In genomic region chr10:74949843-74950765, GRCh38 we compare ENCODE assay signal across 19 cellular contexts.
DNase-seq lines count a peak whose midpoint lies in the region; ATAC-seq, FAIRE-seq and TF ChIP-seq lines count a peak whose summit lies in the region.
"Had no signal": no experiment of that assay in that cellular context is flagged by ENCODE, and none has a peak within 500 bp of the region (broad histone marks: within the 10 kb centered on the region; RNA-seq: fewer than 3 reads in every experiment).

No MANE protein-coding gene starts in this region.

- H3F3A ChIP-seq in GM23338 (replicated peaks; ENCODE audit: low read depth): no peaks in the 10 kb centered on the region

- H3K27ac ChIP-seq in GM23338 (ENCODE audit: low read depth) (no peak overlapping the region), astrocyte (ENCODE audit: low read depth, low read length) (peak overlapping the region; percentile 10)
- H3K27ac ChIP-seq: uterus, WERI-Rb-1 had no signal

- H3K79me2 ChIP-seq in GM23338 (replicated peaks; ENCODE audit: insufficient read depth) (peaks cover 51% of the 10 kb centered on the region), astrocyte (ENCODE audit: insufficient read depth, low read length) (peaks cover 10% of the 10 kb centered on the region)

- H3K4me1 Mint-ChIP-seq in GM23338: peaks cover 10% of the 10 kb centered on the region
- H3K4me1 Mint-ChIP-seq in astrocyte (ENCODE audit: low read depth, unreplicated experiment): peaks cover 7% of the 10 kb centered on the region
- peaks cover 33 to 45% of the 10 kb centered on the region in 2 donors for H3K4me1 Mint-ChIP-seq in natural killer cell treated with Interleukin-12 subunit alpha and Interleukin-12 subunit beta and Interleukin-15 and Interleukin-18, amount 100 ng/mL, for 72 hours (ENCODE audit: low read depth in 2 of 2)

- H3K9me3 ChIP-seq in astrocyte (ENCODE audit: insufficient read depth, low read depth, low read length): no peaks in the 10 kb centered on the region
- H3K9me3 ChIP-seq: uterus had no signal

- H3K4me1 ChIP-seq in GM23338 (ENCODE audit: insufficient read depth) (peaks cover 13% of the 10 kb centered on the region; the same call in 1 of the 2 replicates), astrocyte (ENCODE audit: insufficient read depth, low read length) (peaks cover 16% of the 10 kb centered on the region)
- H3K4me1 ChIP-seq: uterus had no signal

- no peak overlapping the region for H3K9ac ChIP-seq in astrocyte (ENCODE audit: low read length)

- H3K4me3 ChIP-seq in AG10803 (ENCODE audit: low read length) (no peak overlapping the region), GM23338 (no peak overlapping the region), astrocyte (ENCODE audit: insufficient read depth, low read depth, low read length) (no peak overlapping the region)
- H3K4me3 ChIP-seq: uterus had no signal

- TF ChIP-seq CTCF in AG10803 (conservative IDR thresholded peaks at IDR 0.05; ENCODE audit: low read length) (no peak), GM23338 (conservative IDR thresholded peaks at IDR 0.05; ENCODE audit: low read depth in 2 of 2) (no peak), astrocyte (IDR thresholded peaks at IDR 0.05; ENCODE audit: insufficient read depth, low read depth, low read length) (no peak)

- no peaks in the 10 kb centered on the region for H3K9me2 ChIP-seq in GM23338 (ENCODE audit: insufficient read depth)

- no peak for ATAC-seq in GM23338
- ATAC-seq in natural killer cell treated with Interleukin-12 subunit alpha and Interleukin-12 subunit beta and Interleukin-15 and Interleukin-18, amount 100 ng/mL, for 72 hours: peak in 1 of 2 donors; percentile 24
- ATAC-seq in HG03135 (IDR thresholded peaks at IDR 0.05; ENCODE audit: unreplicated experiment): no peak
- no peak for ATAC-seq in GM19023 (IDR thresholded peaks at IDR 0.05; ENCODE audit: unreplicated experiment)

- H3K4me2 ChIP-seq in GM23338 (no peak overlapping the region), astrocyte (ENCODE audit: low read length) (peak overlapping the region; percentile 65)

- H3K9me3 Mint-ChIP-seq in GM23338 (no peaks in the 10 kb centered on the region; the same call in 2 of the 3 replicates), astrocyte (ENCODE audit: unreplicated experiment) (no peaks in the 10 kb centered on the region)
- no peaks in the 10 kb centered on the region for H3K9me3 Mint-ChIP-seq in natural killer cell treated with Interleukin-12 subunit alpha and Interleukin-12 subunit beta and Interleukin-15 and Interleukin-18, amount 100 ng/mL, for 72 hours
- H3K9me3 Mint-ChIP-seq: T-helper 1 cell treated with Interleukin-12 subunit alpha and Interleukin-12 subunit beta and Interleukin-4 antibody, amounts not matched to agents 30 μg/mL and 1 μg/mL, for 36 hours had no signal

- H3K4me3 Mint-ChIP-seq in GM23338 (no peak overlapping the region), astrocyte (ENCODE audit: unreplicated experiment) (no peak overlapping the region)
- no peak overlapping the region for H3K4me3 Mint-ChIP-seq in natural killer cell treated with Interleukin-12 subunit alpha and Interleukin-12 subunit beta and Interleukin-15 and Interleukin-18, amount 100 ng/mL, for 72 hours
- H3K4me3 Mint-ChIP-seq: T-helper 1 cell treated with Interleukin-12 subunit alpha and Interleukin-12 subunit beta and Interleukin-4 antibody, amounts not matched to agents 30 μg/mL and 1 μg/mL, for 36 hours had no signal

- no peaks in the 10 kb centered on the region for H3K36me3 ChIP-seq in GM23338 (ENCODE audit: insufficient read depth)
- H3K36me3 ChIP-seq in astrocyte (ENCODE audit: insufficient read depth, low read length): no peaks in the 10 kb centered on the region
- H3K36me3 ChIP-seq: uterus, WERI-Rb-1 had no signal

- H2AFZ ChIP-seq in GM23338: no peak overlapping the region
- H2AFZ ChIP-seq in astrocyte (ENCODE audit: low read depth, low read length): no peak overlapping the region

- H3K27ac Mint-ChIP-seq in GM23338: peak overlapping the region; percentile 20; the same call in 1 of the 2 replicates
- no peak overlapping the region for H3K27ac Mint-ChIP-seq in astrocyte (ENCODE audit: unreplicated experiment)
- H3K27ac Mint-ChIP-seq in natural killer cell treated with Interleukin-12 subunit alpha and Interleukin-12 subunit beta and Interleukin-15 and Interleukin-18, amount 100 ng/mL, for 72 hours: peak overlapping the region; percentile 16 to 68
- H3K27ac Mint-ChIP-seq: T-helper 1 cell treated with Interleukin-12 subunit alpha and Interleukin-12 subunit beta and Interleukin-4 antibody, amounts not matched to agents 30 μg/mL and 1 μg/mL, for 36 hours had no signal

- DNase-seq in AG10803 (ENCODE audit: low read depth) (peak; percentile 16), GM23338 (ENCODE audit: low spot score) (no peak), astrocyte (ENCODE audit: low read depth) (no peak), NCI-H1694 (lab: John Stamatoyannopoulos, UW) (no peak)
- no peak for DNase-seq in natural killer cell treated with Interleukin-12 subunit alpha and Interleukin-12 subunit beta and Interleukin-15 and Interleukin-18, amount 100 ng/mL, for 72 hours (ENCODE audit: low spot score)
- DNase-seq: Calu3; central memory CD4-positive, alpha-beta T cell; NCI-H146; NCI-H446 treated with DMSO at 0.1 percent for 48 hours; SHP77; stimulated activated CD4-positive, alpha-beta T cell treated with anti-CD3 and anti-CD28 coated beads, Interleukin-4, amount 100 ng/mL, for 24 hours; substantia nigra; uterus; WERI-Rb-1 had no signal

- H3K27me3 ChIP-seq in GM23338 (ENCODE audit: insufficient read depth): no peaks in the 10 kb centered on the region
- no peaks in the 10 kb centered on the region for H3K27me3 ChIP-seq in astrocyte (ENCODE audit: insufficient read depth, low read length)
- H3K27me3 ChIP-seq: uterus had no signal

- H3K36me3 Mint-ChIP-seq in GM23338 (ENCODE audit: low read depth) (no peaks in the 10 kb centered on the region), astrocyte (ENCODE audit: low read depth, unreplicated experiment) (peaks cover 1% of the 10 kb centered on the region)
- no peaks in the 10 kb centered on the region for H3K36me3 Mint-ChIP-seq in natural killer cell treated with Interleukin-12 subunit alpha and Interleukin-12 subunit beta and Interleukin-15 and Interleukin-18, amount 100 ng/mL, for 72 hours

- FAIRE-seq in astrocyte (lab: Jason Lieb, UNC): no peak
- FAIRE-seq: GM12892, small intestine had no signal

- H3K27me3 Mint-ChIP-seq in GM23338 (ENCODE audit: insufficient read depth, low read depth, poor library complexity) (peaks cover 3% of the 10 kb centered on the region), astrocyte (ENCODE audit: low read depth, unreplicated experiment) (no peaks in the 10 kb centered on the region)
- H3K27me3 Mint-ChIP-seq in natural killer cell treated with Interleukin-12 subunit alpha and Interleukin-12 subunit beta and Interleukin-15 and Interleukin-18, amount 100 ng/mL, for 72 hours: no peaks in the 10 kb centered on the region

- 0 out of 2 replicates have a peak, but pooled peaks cover 4% of the 10 kb centered on the region for H4K20me1 ChIP-seq in GM23338 (replicated peaks; ENCODE audit: insufficient read depth)
- H4K20me1 ChIP-seq in astrocyte (ENCODE audit: insufficient read depth, low read length): peaks cover 21% of the 10 kb centered on the region

TF ChIP-seq in GM23338, 12 proteins besides CTCF, POLR2A, EP300 and RAD21 (continues in another document):
- TF ChIP-seq ZNF114 (CRISPR knock-in tag; IDR thresholded peaks at IDR 0.05): no peak
- no peak for TF ChIP-seq EZH2phosphoT487 (IDR thresholded peaks at IDR 0.05; ENCODE audit: unreplicated experiment)
- TF ChIP-seq STAT1 (IDR thresholded peaks at IDR 0.05; ENCODE audit: unreplicated experiment): no peak
- no peak for TF ChIP-seq ETS1 (IDR thresholded peaks at IDR 0.05)
- no peak for TF ChIP-seq JUNB (IDR thresholded peaks at IDR 0.05; ENCODE audit: unreplicated experiment)
- no peak for TF ChIP-seq ZNF331 (CRISPR knock-in tag; IDR thresholded peaks at IDR 0.05; ENCODE audit: low read depth)
- no peak for TF ChIP-seq NANOG (IDR thresholded peaks at IDR 0.05; ENCODE audit: borderline replicate concordance)
- no peak for TF ChIP-seq POLR2AphosphoS5 (IDR thresholded peaks at IDR 0.05; ENCODE audit: low read depth)
- TF ChIP-seq EZH2 (IDR thresholded peaks at IDR 0.05; ENCODE audit: low read depth, unreplicated experiment): no peak
- TF ChIP-seq REST (IDR thresholded peaks at IDR 0.05; ENCODE audit: unreplicated experiment): no peak
